In genomic region chr3:129068291-129068886, GRCh38 we compare ENCODE assay signal across 10 cellular contexts. TPM values are rescaled to one million over a fixed set of nuclear protein-coding genes. Genes with fewer than 3 reads are reported as not detected.
A peak's percentile ranks its signal among the peaks of the same experiment; 100 is the strongest.
DNase-seq lines count a peak whose midpoint lies in the region; ATAC-seq and TF ChIP-seq lines count a peak whose summit lies in the region.
"Had no signal": no experiment of that assay in that cellular context is flagged by ENCODE, and none has a peak within 500 bp of the region (broad histone marks: within the 10 kb centered on the region; RNA-seq: fewer than 3 reads in every experiment).

No MANE protein-coding gene starts in this region.

- intact Hi-C loops in A673 (cut with micrococcal nuclease; ENCODE audit: unreplicated experiment), result no loop called here

- POLR2A ChIA-PET in A673 (lab: Charles Lee; ENCODE audit: low non-redundant PET), result no interaction called here

- H3K4me3 ChIP-seq in astrocyte of the cerebellum (ENCODE audit: low read depth, low read length), result peak overlapping the region; percentile 23
- H3K4me3 ChIP-seq in thoracic aorta, result peak overlapping the region; percentile 64
- H3K4me3 ChIP-seq in A673 (ENCODE audit: low read depth, low read length, poor library complexity, severe bottlenecking), result no peak overlapping the region

- H3K9me3 ChIP-seq in thoracic aorta (no peaks in the 10 kb centered on the region), A673 (ENCODE audit: low read depth, low read length, poor library complexity, severe bottlenecking) (no peaks in the 10 kb centered on the region)

- H3K27me3 ChIP-seq in thoracic aorta (replicated peaks; ENCODE audit: insufficient read depth) (no peaks in the 10 kb centered on the region), A673 (replicated peaks; ENCODE audit: insufficient read depth, low read depth, low read length, poor library complexity) (no peaks in the 10 kb centered on the region)

- H3K4me1 ChIP-seq in thoracic aorta (ENCODE audit: control insufficient read depth in 1 of 2, low read depth in 2 of 2), result peaks cover 0 to 14% of the 10 kb centered on the region in 2 donors
- no peaks in the 10 kb centered on the region for H3K4me1 ChIP-seq in A673 (ENCODE audit: insufficient read depth, low read length, poor library complexity, severe bottlenecking)

- ATAC-seq in left lobe of liver (peak; percentile 62), thoracic aorta (ENCODE audit: insufficient number of reproducible peaks, low FRiP score, low read depth) (no peak)

- H3K36me3 ChIP-seq in thoracic aorta, result no peaks in the 10 kb centered on the region
- H3K36me3 ChIP-seq in A673 (ENCODE audit: insufficient read depth, low read length, poor library complexity, severe bottlenecking), result no peaks in the 10 kb centered on the region

- no TSS peak for BruUV-seq in A673 (replicated peaks; lab: Mats Ljungman, UMichigan)

- CTCF ChIA-PET in A673 (lab: Charles Lee), result interaction anchor here (0.7 kb wide), 1 partner anchor 175 kb away, joined by 3 read pairs; no protein-coding TSS in a partner anchor

- in situ Hi-C loops in astrocyte of the cerebellum (cut with HindIII; ENCODE audit: low sequenced_read_pairs), result no loop called here

- no peak for TF ChIP-seq CTCF in astrocyte of the cerebellum (IDR thresholded peaks at IDR 0.05; ENCODE audit: low read depth, low read length, missing control alignments)
- TF ChIP-seq CTCF in thoracic aorta (IDR thresholded peaks at IDR 0.05), result no peak
- TF ChIP-seq CTCF in A673 (conservative IDR thresholded peaks at IDR 0.05; ENCODE audit: low read depth, low read length), result no peak

- H3K27ac ChIP-seq in thoracic aorta, result no peak overlapping the region
- no peak overlapping the region for H3K27ac ChIP-seq in A673 (ENCODE audit: low read depth, low read length, poor library complexity, severe bottlenecking)

- peak; percentile 67 for DNase-seq in activated CD8-positive, alpha-beta memory T cell treated with anti-CD3 and anti-CD28 coated beads for 24 hours
- DNase-seq in activated CD8-positive, alpha-beta memory T cell treated with anti-CD3 and anti-CD28 coated beads, Interleukin-2, amount 50 U/mL, for 4 hours, result no peak
- DNase-seq in astrocyte of the cerebellum (ENCODE audit: low read depth) (no peak), left lobe of liver (ENCODE audit: low spot score) (no peak), thoracic aorta (ENCODE audit: low spot score) (no peak), NCI-H82 (lab: John Stamatoyannopoulos, UW) (no peak), NCI-H2081 (lab: John Stamatoyannopoulos, UW) (no peak), A673 (ENCODE audit: low spot score) (no peak)
- DNase-seq: amygdala had no signal

RNA-seq across cellular contexts. Expression of gene GP9, which starts 7.8 kb away (rescaled TPM):
- total RNA-seq in left lobe of liver (0.20 TPM), thoracic aorta (not detected), A673 (2021) (not detected in 2 replicates)
- total RNA-seq: PC-3 had no signal

RNA-seq across cellular contexts. Expression of gene RAB43, which starts 53.2 kb away (rescaled TPM):
- total RNA-seq in left lobe of liver, result 38.1 TPM
- 10 to 100 TPM; 26.4 to 53.5 TPM for total RNA-seq in thoracic aorta
- total RNA-seq in A673 (2021), result 2.9 and 7.3 TPM in 2 replicates
